ENCODE assay signal across 21 cellular contexts in genomic region chr1:193242000-193242399, GRCh38. TPM values are rescaled to one million over a fixed set of nuclear protein-coding genes. Genes with fewer than 3 reads are reported as not detected.
"Had no signal": no experiment of that assay in that cellular context is flagged by ENCODE, and none has a peak within 500 bp of the region (broad histone marks: within the 10 kb centered on the region; RNA-seq: fewer than 3 reads in every experiment).

No MANE protein-coding gene starts in this region.

- H3K27ac Mint-ChIP-seq: dendritic cell treated with granulocyte-macrophage colony-stimulating factor and Interleukin-4, amounts not matched to agents 40 ng/mL and 50 ng/mL, for 4 days; progenitor cell of endocrine pancreas had no signal

- FAIRE-seq: pancreas, small intestine had no signal

- H3K36me3 ChIP-seq: gastrocnemius medialis, pancreas had no signal

- H3K27me3 ChIP-seq: esophagus muscularis mucosa, gastrocnemius medialis, heart right ventricle, pancreas, upper lobe of left lung, vagina had no signal

- H3K27me3 Mint-ChIP-seq: dendritic cell treated with granulocyte-macrophage colony-stimulating factor and Interleukin-4, amounts not matched to agents 40 ng/mL and 50 ng/mL, for 4 days; effector memory CD8-positive, alpha-beta T cell; naive thymus-derived CD8-positive, alpha-beta T cell; progenitor cell of endocrine pancreas had no signal

- H3K9me3 ChIP-seq: esophagus muscularis mucosa, gastrocnemius medialis, heart right ventricle, pancreas, upper lobe of left lung, vagina had no signal

- H3K4me1 Mint-ChIP-seq: neural crest cell had no signal

- DNase-seq: effector memory CD8-positive, alpha-beta T cell; gastrocnemius medialis; heart right ventricle; hypothalamus; islet precursor cell; mammary epithelial cell; naive thymus-derived CD8-positive, alpha-beta T cell; nucleus accumbens; small intestine; stimulated activated CD4-positive, alpha-beta T cell treated with anti-CD3 and anti-CD28 coated beads, Interleukin-12 subunit alpha, Interleukin-12 subunit beta, amount 100 ng/mL, for 4 hours; stimulated activated naive CD4-positive, alpha-beta T cell treated with Interleukin-2 at 50 U/mL for 16 hours had no signal

- H3K4me1 ChIP-seq: gastrocnemius medialis, heart right ventricle, pancreas, upper lobe of left lung, vagina had no signal

- H3K27ac ChIP-seq: epithelial cell of prostate, esophagus muscularis mucosa, gastrocnemius medialis, heart right ventricle, pancreas, upper lobe of left lung, vagina had no signal

- H3K4me3 ChIP-seq: esophagus muscularis mucosa, gastrocnemius medialis, heart right ventricle, pancreas, upper lobe of left lung, vagina had no signal

- H3K4me3 Mint-ChIP-seq: dendritic cell treated with granulocyte-macrophage colony-stimulating factor and Interleukin-4, amounts not matched to agents 40 ng/mL and 50 ng/mL, for 4 days; neural crest cell had no signal

- ATAC-seq: gastrocnemius medialis; left lobe of liver; naive thymus-derived CD8-positive, alpha-beta T cell; pancreas had no signal

RNA-seq across cellular contexts. Expression of gene B3GALT2, which starts 55.6 kb away (rescaled TPM):
- total RNA-seq: mesenteric fat pad had no signal
